In genomic region chr12:101647711-101648110, GRCh38 we compare ENCODE assay signal across 28 cellular contexts. TPM values are rescaled to one million over a fixed set of nuclear protein-coding genes. Genes with fewer than 3 reads are reported as not detected.
"Had no signal": no experiment of that assay in that cellular context is flagged by ENCODE, and none has a peak within 500 bp of the region (broad histone marks: within the 10 kb centered on the region; RNA-seq: fewer than 3 reads in every experiment).

No MANE protein-coding gene starts in this region.

- ATAC-seq: Panc1, Right ventricle myocardium inferior, T-cell had no signal

- DNase-seq: activated CD4-positive, alpha-beta T cell treated with anti-CD3 and anti-CD28 coated beads for 4 hours; activated CD8-positive, alpha-beta memory T cell treated with anti-CD3 and anti-CD28 coated beads, Interleukin-2, amount 50 U/mL, for 4 hours; activated CD8-positive, alpha-beta T cell treated with anti-CD3 and anti-CD28 coated beads for 36 hours; activated effector memory CD4-positive, alpha-beta T cell treated with Interleukin-2 at 50 U/mL for 16 hours; activated naive CD4-positive, alpha-beta T cell; activated T-cell treated with anti-CD3 and anti-CD28 coated beads, Interleukin-2, amount 50 U/mL, for 1 hour; aorta; central memory CD4-positive, alpha-beta T cell; KG1; NCI-H1048; NCI-H1930; NCI-H345; NCI-H510A; NCI-H526 treated with DMSO at 0.1 percent for 48 hours; NCI-H82; OCI-M1; RPMI8226; T-cell; T-helper 2 cell; T1000 had no signal

- H3K27ac ChIP-seq: SK-N-MC, VCaP had no signal

- H3K4me3 ChIP-seq: SK-N-MC had no signal

RNA-seq across cellular contexts. Expression of gene MYBPC1, which starts 52.9 kb away (rescaled TPM):
- total RNA-seq: activated CD8-positive, alpha-beta T cell treated with anti-CD3 and anti-CD28 coated beads for 36 hours; activated T-helper 1 cell treated with anti-CD3 and anti-CD28 coated beads, Interleukin-12 subunit alpha, Interleukin-12 subunit beta, Interleukin-2, Interleukin-4 antibody, amounts not matched to agents 30 ng/mL and 10 ng/mL and 1 ng/mL, durations not matched to agents 14 hours and 24 hours and 36 hours; aorta; bronchial epithelial cell; LHCN-M2; M059J; T-cell had no signal
